In the genomic region with DNA sequence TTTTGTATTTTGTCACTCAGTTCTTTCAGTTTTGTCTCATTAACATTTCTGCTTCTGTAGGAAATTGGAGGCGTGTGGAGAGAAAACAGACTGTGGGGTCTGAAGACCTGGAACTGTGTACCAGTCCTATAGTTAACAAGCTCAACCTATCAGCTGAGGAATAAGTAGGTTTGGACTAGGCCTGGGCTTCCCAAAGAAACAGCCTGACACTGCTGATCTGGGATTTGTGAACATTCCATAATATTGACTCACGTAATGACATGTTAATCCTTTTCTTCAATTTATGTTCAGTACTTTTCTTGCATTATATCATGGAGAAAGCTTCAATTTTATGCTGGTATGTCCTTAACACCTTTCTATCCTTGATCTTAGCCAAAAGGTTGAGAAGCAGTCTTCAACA, we compare ENCODE assay signal across 1 cellular context.
TF ChIP-seq lines count a peak whose summit lies in the region.

No MANE protein-coding gene starts in this region.

TF ChIP-seq in SK-N-SH, 30 proteins besides CTCF, POLR2A, EP300 and RAD21 (continued from another document):
- no peak for TF ChIP-seq FOSL2 (IDR thresholded peaks at IDR 0.05; ENCODE audit: borderline replicate concordance, low read depth)
- TF ChIP-seq SIN3A (IDR thresholded peaks at IDR 0.05; ENCODE audit: borderline replicate concordance, low read depth, low read length) = no peak
- no peak for TF ChIP-seq TEAD4 (IDR thresholded peaks at IDR 0.05; ENCODE audit: borderline replicate concordance, insufficient read depth)
